ENCODE assay signal across 1 cellular context in the genomic region with DNA sequence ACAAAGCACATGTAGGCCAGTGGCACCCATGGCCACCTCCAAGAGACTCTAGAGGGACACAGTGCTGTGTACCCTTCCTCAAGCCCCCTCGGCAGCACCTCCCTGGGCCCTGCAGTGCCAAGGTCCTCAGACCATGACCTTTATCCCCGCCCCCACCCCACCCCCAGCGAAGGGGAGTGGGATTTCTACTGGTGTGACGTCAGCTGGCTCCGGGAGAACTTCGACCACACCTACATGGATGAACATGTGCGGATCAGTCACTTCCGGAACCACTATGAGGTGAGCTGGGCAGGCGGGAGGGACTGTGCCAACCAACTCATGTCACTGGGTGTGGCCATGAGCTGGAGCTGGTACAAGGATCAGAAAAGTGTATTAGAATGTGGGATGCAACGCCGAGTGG.
TF ChIP-seq lines count a peak whose summit lies in the region.

No MANE protein-coding gene starts in this region.

TF ChIP-seq in H1, 55 proteins besides CTCF, POLR2A, EP300 and RAD21:
- TF ChIP-seq SIX5 (IDR thresholded peaks at IDR 0.05; ENCODE audit: low read depth, low read length) (no peak), RXRA (IDR thresholded peaks at IDR 0.05; ENCODE audit: insufficient read depth, low read depth, low read length) (no peak), SAP30 (IDR thresholded peaks at IDR 0.05; ENCODE audit: insufficient read depth, insufficient replicate concordance, low read length) (no peak), BACH1 (IDR thresholded peaks at IDR 0.05; ENCODE audit: low read length) (no peak), GTF2F1 (IDR thresholded peaks at IDR 0.05; ENCODE audit: borderline replicate concordance, low read depth, low read length) (no peak), CBX8 (IDR thresholded peaks at IDR 0.05; ENCODE audit: borderline replicate concordance, low read depth, low read length) (no peak), TBP (IDR thresholded peaks at IDR 0.05; ENCODE audit: low read depth, low read length) (no peak), CBX5 (IDR thresholded peaks at IDR 0.05; ENCODE audit: low read depth, low read length) (no peak), SP4 (IDR thresholded peaks at IDR 0.05; ENCODE audit: low read length) (no peak), ASH2L (IDR thresholded peaks at IDR 0.05; ENCODE audit: low read length) (no peak), PHF8 (conservative IDR thresholded peaks at IDR 0.05; ENCODE audit: low read depth, low read length) (no peak)
- TF ChIP-seq, protein P1, sequence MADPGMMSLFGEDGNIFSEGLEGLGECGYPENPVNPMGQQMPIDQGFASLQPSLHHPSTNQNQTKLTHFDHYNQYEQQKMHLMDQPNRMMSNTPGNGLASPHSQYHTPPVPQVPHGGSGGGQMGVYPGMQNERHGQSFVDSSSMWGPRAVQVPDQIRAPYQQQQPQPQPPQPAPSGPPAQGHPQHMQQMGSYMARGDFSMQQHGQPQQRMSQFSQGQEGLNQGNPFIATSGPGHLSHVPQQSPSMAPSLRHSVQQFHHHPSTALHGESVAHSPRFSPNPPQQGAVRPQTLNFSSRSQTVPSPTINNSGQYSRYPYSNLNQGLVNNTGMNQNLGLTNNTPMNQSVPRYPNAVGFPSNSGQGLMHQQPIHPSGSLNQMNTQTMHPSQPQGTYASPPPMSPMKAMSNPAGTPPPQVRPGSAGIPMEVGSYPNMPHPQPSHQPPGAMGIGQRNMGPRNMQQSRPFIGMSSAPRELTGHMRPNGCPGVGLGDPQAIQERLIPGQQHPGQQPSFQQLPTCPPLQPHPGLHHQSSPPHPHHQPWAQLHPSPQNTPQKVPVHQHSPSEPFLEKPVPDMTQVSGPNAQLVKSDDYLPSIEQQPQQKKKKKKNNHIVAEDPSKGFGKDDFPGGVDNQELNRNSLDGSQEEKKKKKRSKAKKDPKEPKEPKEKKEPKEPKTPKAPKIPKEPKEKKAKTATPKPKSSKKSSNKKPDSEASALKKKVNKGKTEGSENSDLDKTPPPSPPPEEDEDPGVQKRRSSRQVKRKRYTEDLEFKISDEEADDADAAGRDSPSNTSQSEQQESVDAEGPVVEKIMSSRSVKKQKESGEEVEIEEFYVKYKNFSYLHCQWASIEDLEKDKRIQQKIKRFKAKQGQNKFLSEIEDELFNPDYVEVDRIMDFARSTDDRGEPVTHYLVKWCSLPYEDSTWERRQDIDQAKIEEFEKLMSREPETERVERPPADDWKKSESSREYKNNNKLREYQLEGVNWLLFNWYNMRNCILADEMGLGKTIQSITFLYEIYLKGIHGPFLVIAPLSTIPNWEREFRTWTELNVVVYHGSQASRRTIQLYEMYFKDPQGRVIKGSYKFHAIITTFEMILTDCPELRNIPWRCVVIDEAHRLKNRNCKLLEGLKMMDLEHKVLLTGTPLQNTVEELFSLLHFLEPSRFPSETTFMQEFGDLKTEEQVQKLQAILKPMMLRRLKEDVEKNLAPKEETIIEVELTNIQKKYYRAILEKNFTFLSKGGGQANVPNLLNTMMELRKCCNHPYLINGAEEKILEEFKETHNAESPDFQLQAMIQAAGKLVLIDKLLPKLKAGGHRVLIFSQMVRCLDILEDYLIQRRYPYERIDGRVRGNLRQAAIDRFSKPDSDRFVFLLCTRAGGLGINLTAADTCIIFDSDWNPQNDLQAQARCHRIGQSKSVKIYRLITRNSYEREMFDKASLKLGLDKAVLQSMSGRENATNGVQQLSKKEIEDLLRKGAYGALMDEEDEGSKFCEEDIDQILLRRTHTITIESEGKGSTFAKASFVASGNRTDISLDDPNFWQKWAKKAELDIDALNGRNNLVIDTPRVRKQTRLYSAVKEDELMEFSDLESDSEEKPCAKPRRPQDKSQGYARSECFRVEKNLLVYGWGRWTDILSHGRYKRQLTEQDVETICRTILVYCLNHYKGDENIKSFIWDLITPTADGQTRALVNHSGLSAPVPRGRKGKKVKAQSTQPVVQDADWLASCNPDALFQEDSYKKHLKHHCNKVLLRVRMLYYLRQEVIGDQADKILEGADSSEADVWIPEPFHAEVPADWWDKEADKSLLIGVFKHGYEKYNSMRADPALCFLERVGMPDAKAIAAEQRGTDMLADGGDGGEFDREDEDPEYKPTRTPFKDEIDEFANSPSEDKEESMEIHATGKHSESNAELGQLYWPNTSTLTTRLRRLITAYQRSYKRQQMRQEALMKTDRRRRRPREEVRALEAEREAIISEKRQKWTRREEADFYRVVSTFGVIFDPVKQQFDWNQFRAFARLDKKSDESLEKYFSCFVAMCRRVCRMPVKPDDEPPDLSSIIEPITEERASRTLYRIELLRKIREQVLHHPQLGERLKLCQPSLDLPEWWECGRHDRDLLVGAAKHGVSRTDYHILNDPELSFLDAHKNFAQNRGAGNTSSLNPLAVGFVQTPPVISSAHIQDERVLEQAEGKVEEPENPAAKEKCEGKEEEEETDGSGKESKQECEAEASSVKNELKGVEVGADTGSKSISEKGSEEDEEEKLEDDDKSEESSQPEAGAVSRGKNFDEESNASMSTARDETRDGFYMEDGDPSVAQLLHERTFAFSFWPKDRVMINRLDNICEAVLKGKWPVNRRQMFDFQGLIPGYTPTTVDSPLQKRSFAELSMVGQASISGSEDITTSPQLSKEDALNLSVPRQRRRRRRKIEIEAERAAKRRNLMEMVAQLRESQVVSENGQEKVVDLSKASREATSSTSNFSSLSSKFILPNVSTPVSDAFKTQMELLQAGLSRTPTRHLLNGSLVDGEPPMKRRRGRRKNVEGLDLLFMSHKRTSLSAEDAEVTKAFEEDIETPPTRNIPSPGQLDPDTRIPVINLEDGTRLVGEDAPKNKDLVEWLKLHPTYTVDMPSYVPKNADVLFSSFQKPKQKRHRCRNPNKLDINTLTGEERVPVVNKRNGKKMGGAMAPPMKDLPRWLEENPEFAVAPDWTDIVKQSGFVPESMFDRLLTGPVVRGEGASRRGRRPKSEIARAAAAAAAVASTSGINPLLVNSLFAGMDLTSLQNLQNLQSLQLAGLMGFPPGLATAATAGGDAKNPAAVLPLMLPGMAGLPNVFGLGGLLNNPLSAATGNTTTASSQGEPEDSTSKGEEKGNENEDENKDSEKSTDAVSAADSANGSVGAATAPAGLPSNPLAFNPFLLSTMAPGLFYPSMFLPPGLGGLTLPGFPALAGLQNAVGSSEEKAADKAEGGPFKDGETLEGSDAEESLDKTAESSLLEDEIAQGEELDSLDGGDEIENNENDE (IDR thresholded peaks at IDR 0.05; ENCODE audit: insufficient replicate concordance, low read length): no peak
